ENCODE assay signal across 8 cellular contexts in genomic region chr11:123060265-123061000, GRCh38. TPM values are rescaled to one million over a fixed set of nuclear protein-coding genes. Genes with fewer than 3 reads are reported as not detected.
DNase-seq lines count a peak whose midpoint lies in the region; ATAC-seq and TF ChIP-seq lines count a peak whose summit lies in the region.

No MANE protein-coding gene starts in this region.

- H3K9ac ChIP-seq in Karpas-422 (ENCODE audit: low read length): peak overlapping the region; percentile 98
- H3K9ac ChIP-seq in mammary epithelial cell (ENCODE audit: insufficient read depth, low read length): peak overlapping the region; percentile 87

- H3K4me3 ChIP-seq in CD8-positive, alpha-beta T cell (ENCODE audit: low read depth, low read length): peak overlapping the region; percentile 97
- peak overlapping the region; percentile 87 for H3K4me3 ChIP-seq in Karpas-422 (ENCODE audit: low read length)
- H3K4me3 ChIP-seq in mammary epithelial cell (replicated peaks in 1 of 3; ENCODE audit: insufficient read depth in 1 of 3, low read depth in 2 of 3, low read length in 3 of 3): peak overlapping the region; percentile 79 to 91 (median 90)

- ATAC-seq in CD8-positive, alpha-beta T cell: no peak
- ATAC-seq in HG02973 (IDR thresholded peaks at IDR 0.05; ENCODE audit: unreplicated experiment): no peak
- no peak for ATAC-seq in HG02981 (IDR thresholded peaks at IDR 0.05; ENCODE audit: unreplicated experiment)

- H3K36me3 Mint-ChIP-seq in CD8-positive, alpha-beta T cell: peaks cover 74% of the 10 kb centered on the region
- H3K36me3 Mint-ChIP-seq in mesothelial cell of epicardium: peaks cover 45% of the 10 kb centered on the region

- DNase-seq in CD8-positive, alpha-beta T cell: peak in 1 of 7 experiments; percentile 25
- DNase-seq in Karpas-422: peak; percentile 63
- DNase-seq in mammary epithelial cell: no peak
- no peak for DNase-seq in mesothelial cell of epicardium (ENCODE audit: low spot score in 2 of 2, unreplicated experiment in 2 of 2)
- DNase-seq in SK-N-DZ (ENCODE audit: low spot score): no peak
- no peak for DNase-seq in GDM1 (lab: John Stamatoyannopoulos, UW)

- H3K4me2 ChIP-seq in Karpas-422 (ENCODE audit: low read depth, low read length, poor library complexity, severe bottlenecking): peak overlapping the region; percentile 87
- peak overlapping the region; percentile 82 for H3K4me2 ChIP-seq in mammary epithelial cell (ENCODE audit: insufficient read depth, low read depth, low read length)

- no peaks in the 10 kb centered on the region for H3K27me3 ChIP-seq in CD8-positive, alpha-beta T cell (ENCODE audit: insufficient read depth, low read length)
- H3K27me3 ChIP-seq in Karpas-422 (ENCODE audit: low read length) (no peaks in the 10 kb centered on the region), mammary epithelial cell (ENCODE audit: insufficient read depth, low read length) (no peaks in the 10 kb centered on the region)

- H3K27ac Mint-ChIP-seq in CD8-positive, alpha-beta T cell: peak overlapping the region; percentile 97
- H3K27ac Mint-ChIP-seq in mesothelial cell of epicardium: peak overlapping the region; percentile 82

- H2AFZ ChIP-seq in Karpas-422 (ENCODE audit: low read length) (no peak overlapping the region), mammary epithelial cell (ENCODE audit: low read depth, low read length) (no peak overlapping the region)

- H3K4me1 Mint-ChIP-seq in CD8-positive, alpha-beta T cell (ENCODE audit: low read depth): peaks cover 73% of the 10 kb centered on the region
- H3K4me1 Mint-ChIP-seq in mesothelial cell of epicardium: peaks cover 53% of the 10 kb centered on the region

- peak overlapping the region; percentile 87 for H3K27ac ChIP-seq in CD8-positive, alpha-beta T cell (ENCODE audit: low read depth, low read length)
- H3K27ac ChIP-seq in Karpas-422 (ENCODE audit: low read length) (peak overlapping the region; percentile 95), mammary epithelial cell (ENCODE audit: insufficient read depth, low read depth, low read length) (peak overlapping the region; percentile 80)

- no TSS peak for BruUV-seq in mammary epithelial cell (replicated peaks; lab: Mats Ljungman, UMichigan)

- dilution Hi-C loops in mammary epithelial cell (cut with HindIII; ENCODE audit: low sequenced_read_pairs): no loop called here

- H4K20me1 ChIP-seq in Karpas-422 (ENCODE audit: insufficient read depth, low read depth, low read length) (peaks cover 39% of the 10 kb centered on the region; the same call in 1 of the 2 replicates), mammary epithelial cell (ENCODE audit: insufficient read depth, low read length) (peaks cover 50% of the 10 kb centered on the region)

- no peaks in the 10 kb centered on the region for H3K27me3 Mint-ChIP-seq in CD8-positive, alpha-beta T cell (ENCODE audit: low read depth)
- no peaks in the 10 kb centered on the region for H3K27me3 Mint-ChIP-seq in mesothelial cell of epicardium (ENCODE audit: low read depth)

- no peaks in the 10 kb centered on the region for H3K9me3 Mint-ChIP-seq in CD8-positive, alpha-beta T cell
- no peaks in the 10 kb centered on the region for H3K9me3 Mint-ChIP-seq in mesothelial cell of epicardium

- in situ Hi-C loops in mammary epithelial cell (cut with MboI; ENCODE audit: low sequenced_read_pairs in 2 of 2): no loop called here

- no peak for TF ChIP-seq CTCF in CD8-positive, alpha-beta T cell (IDR thresholded peaks at IDR 0.05)
- TF ChIP-seq CTCF in mammary epithelial cell (conservative IDR thresholded peaks at IDR 0.05 in 1 of 2, IDR thresholded peaks at IDR 0.05 in 1 of 2; ENCODE audit: extremely low read depth in 1 of 2, insufficient read depth in 1 of 2, low read depth in 1 of 2, low read length in 2 of 2) (no peak), mesothelial cell of epicardium (IDR thresholded peaks at IDR 0.05; ENCODE audit: unreplicated experiment) (no peak)

- H3K4me1 ChIP-seq in CD8-positive, alpha-beta T cell (ENCODE audit: insufficient read depth, low read length): peaks cover 60% of the 10 kb centered on the region
- H3K4me1 ChIP-seq in Karpas-422 (ENCODE audit: low read length) (peaks cover 42% of the 10 kb centered on the region), mammary epithelial cell (ENCODE audit: insufficient read depth, low read length) (peaks cover 26% of the 10 kb centered on the region)

- H3K36me3 ChIP-seq in CD8-positive, alpha-beta T cell (ENCODE audit: insufficient read depth, low read length): peaks cover 59% of the 10 kb centered on the region
- H3K36me3 ChIP-seq in Karpas-422 (ENCODE audit: insufficient read depth, low read length) (peaks cover 49% of the 10 kb centered on the region), mammary epithelial cell (ENCODE audit: insufficient read depth, low read length) (peaks cover 55% of the 10 kb centered on the region)

- WGBS in mammary epithelial cell (ENCODE audit: low coverage, missing lambda C conversion rate): 0% methylated on average over 8 of the region's 8 CpGs

- CTCF ChIA-PET in CD8-positive, alpha-beta T cell (lab: Charles Lee): interaction anchor here (0.7 to 10.5 kb wide), 14 partner anchors 7 to 306 kb away, joined by 3 to 123 read pairs (median 6); no protein-coding TSS in a partner anchor
- CTCF ChIA-PET in mammary epithelial cell (lab: Charles Lee; ENCODE audit: low non-redundant PET): interaction anchor here (0.6 kb wide), 1 partner anchor 174 kb away, joined by 3 read pairs; no protein-coding TSS in a partner anchor

- POLR2A ChIA-PET in CD8-positive, alpha-beta T cell (lab: Charles Lee): interaction anchor here (0.9 to 9.0 kb wide), 12 partner anchors 8 to 386 kb away, joined by 3 to 85 read pairs (median 4); partner anchors contain the start of gene JHY

- peak overlapping the region; percentile 97 for H3K4me3 Mint-ChIP-seq in CD8-positive, alpha-beta T cell
- H3K4me3 Mint-ChIP-seq in mesothelial cell of epicardium: peak overlapping the region; percentile 93

- intact Hi-C loops in CD8-positive, alpha-beta T cell (cut with DNase I, micrococcal nuclease): loop anchor here (5.0 to 10.0 kb wide), 7 partner anchors 208 to 1768 kb away; partner anchors contain the start of genes SC5D (in 2 of the 2), ZNF202 (in 2 of the 2) and GRAMD1B (in 1 of the 2)
- intact Hi-C loops in mammary epithelial cell (cut with micrococcal nuclease): loop anchor here (5.0 kb wide), 1 partner anchor 127 kb away; no protein-coding TSS in a partner anchor

- H3K9me3 ChIP-seq in CD8-positive, alpha-beta T cell (ENCODE audit: low read length): no peaks in the 10 kb centered on the region
- H3K9me3 ChIP-seq in Karpas-422 (ENCODE audit: low read length): no peaks in the 10 kb centered on the region
- H3K9me3 ChIP-seq in mammary epithelial cell (replicated peaks; ENCODE audit: insufficient read depth, low read length): no peaks in the 10 kb centered on the region

- H3K9me2 ChIP-seq in Karpas-422 (replicated peaks; ENCODE audit: insufficient read depth, low read length): no peaks in the 10 kb centered on the region

- H3K79me2 ChIP-seq in Karpas-422 (ENCODE audit: low read length) (peaks cover 23% of the 10 kb centered on the region), mammary epithelial cell (ENCODE audit: insufficient read depth, low read length) (peaks cover 78% of the 10 kb centered on the region)

RNA-seq across cellular contexts. Expression of gene HSPA8, which starts 1.5 kb away (rescaled TPM):
- 100 to 1,000 TPM; 748 to 798 TPM for total RNA-seq in CD8-positive, alpha-beta T cell
- total RNA-seq in Karpas-422 (2014; rRNA removed; shearing (Covaris generic); ENCODE audit: low replicate concordance): 1,464 and 1,725 TPM in 2 replicates
- total RNA-seq in mammary epithelial cell (1,000 to 10,000 TPM; 1,127 to 2,810 TPM), mesothelial cell of epicardium (714 to 741 TPM (median 735 TPM) in 3 replicates)
- polyA plus RNA-seq in mammary epithelial cell: 4,037 TPM
- polyA minus RNA-seq in mammary epithelial cell: 4,508 TPM
- 1,457 and 1,648 TPM in 2 replicates for polyA plus RNA-seq in SK-N-DZ (2014; cell fraction: cytosol; rRNA removed)
- 666 and 971 TPM in 2 replicates for polyA plus RNA-seq in SK-N-DZ (2014; cell fraction: nucleus; rRNA removed)
